10 cellular contexts compared by ENCODE assay signal in genomic region chr2:46198164-46198883, GRCh38.
DNase-seq lines count a peak whose midpoint lies in the region; ATAC-seq, FAIRE-seq and TF ChIP-seq lines count a peak whose summit lies in the region.
"Had no signal": no experiment of that assay in that cellular context is flagged by ENCODE, and none has a peak within 500 bp of the region (broad histone marks: within the 10 kb centered on the region; RNA-seq: fewer than 3 reads in every experiment).

No MANE protein-coding gene starts in this region.

- no peaks in the 10 kb centered on the region for H3K36me3 ChIP-seq in keratinocyte (ENCODE audit: control insufficient read depth in 2 of 2, extremely low read depth in 1 of 2, insufficient read depth in 2 of 2, low read length in 2 of 2)
- H3K36me3 ChIP-seq: BLaER1 treated with 17β-estradiol and CSF1 and Interleukin-3, amounts not matched to agents 10 nM and 100 nM had no signal

- H3K4me3 Mint-ChIP-seq in activated T-helper 17 cell treated with anti-CD3 and anti-CD28 coated beads, Interleukin-2, amount 50 U/mL, for 72 hours: no peak overlapping the region
- no peak overlapping the region for H3K4me3 Mint-ChIP-seq in H9

- POLR2A ChIA-PET in GM10248 (lab: Yijun Ruan, JAX): no interaction called here

- H4K91ac ChIP-seq in H9 (ENCODE audit: insufficient read length, low read depth, low read length): no peak overlapping the region

- H3K27ac ChIP-seq in keratinocyte (ENCODE audit: control insufficient read depth, insufficient read depth, low read length) (peak overlapping the region; percentile 52), H9 (ENCODE audit: insufficient read length, low read depth, low read length) (no peak overlapping the region)

- H2BK120ac ChIP-seq in H9 (ENCODE audit: low read depth, low read length, poor library complexity, severe bottlenecking): no peak overlapping the region

- ATAC-seq in activated T-helper 17 cell treated with anti-CD3 and anti-CD28 coated beads, Interleukin-2, amount 50 U/mL, for 72 hours (replicated peaks): no peak
- ATAC-seq in HG03196 (IDR thresholded peaks at IDR 0.05; ENCODE audit: unreplicated experiment): no peak

- H4K8ac ChIP-seq in H9 (replicated peaks; ENCODE audit: insufficient read length, low read depth, low read length): no peak overlapping the region

- CTCF ChIA-PET in GM10248 (lab: Yijun Ruan, JAX): interaction anchor here (1.0 to 1.5 kb wide), 3 partner anchors 25 to 135 kb away, joined by 3 to 4 read pairs (median 3); no protein-coding TSS in a partner anchor

- no peak overlapping the region for H3K14ac ChIP-seq in H9 (ENCODE audit: insufficient read depth, low read length)

- TF ChIP-seq CTCF in GM10248 (IDR thresholded peaks at IDR 0.05; ENCODE audit: control extremely low read depth, extremely low read depth, low read depth, missing control alignments) (no peak), keratinocyte (optimal IDR thresholded peaks at IDR 0.05 in 1 of 3, IDR thresholded peaks at IDR 0.05 in 1 of 3, conservative IDR thresholded peaks at IDR 0.05 in 1 of 3; ENCODE audit: extremely low read depth in 1 of 3, insufficient read depth in 2 of 3, low read length in 3 of 3) (no peak), H9 (conservative IDR thresholded peaks at IDR 0.05) (no peak)

- H3K56ac ChIP-seq in H9 (ENCODE audit: insufficient read length, low read depth, low read length): no peak overlapping the region

- H3K4me1 ChIP-seq in keratinocyte (ENCODE audit: control insufficient read depth, extremely low read depth, insufficient read depth, low read length) (peaks cover 28% of the 10 kb centered on the region), H9 (ENCODE audit: insufficient read depth, low read length) (no peaks in the 10 kb centered on the region)

- H3K79me2 ChIP-seq in keratinocyte (ENCODE audit: control insufficient read depth, insufficient read depth, low read length): no peaks in the 10 kb centered on the region
- no peaks in the 10 kb centered on the region for H3K79me2 ChIP-seq in H9 (ENCODE audit: insufficient read depth, low read length)

- no peaks in the 10 kb centered on the region for H3K27me3 Mint-ChIP-seq in activated T-helper 17 cell treated with anti-CD3 and anti-CD28 coated beads, Interleukin-2, amount 50 U/mL, for 72 hours
- peaks cover 2% of the 10 kb centered on the region; the same call in 1 of the 2 replicates for H3K27me3 Mint-ChIP-seq in H9 (ENCODE audit: low read depth)

- no peak overlapping the region for H3K9ac ChIP-seq in keratinocyte (ENCODE audit: control insufficient read depth, extremely low read depth, insufficient read depth, low read length)
- no peak overlapping the region for H3K9ac ChIP-seq in H9 (ENCODE audit: extremely low read depth, insufficient read length, low read length)
- H3K9ac ChIP-seq: BLaER1 treated with 17β-estradiol and CSF1 and Interleukin-3, amounts not matched to agents 10 nM and 100 nM had no signal

- H2BK15ac ChIP-seq in H9 (ENCODE audit: low read depth, low read length): no peak overlapping the region

- no peak overlapping the region for H3K4ac ChIP-seq in H9 (ENCODE audit: low read depth, low read length)

- FAIRE-seq in keratinocyte (lab: Jason Lieb, UNC): peak; percentile 100

- H2BK12ac ChIP-seq in H9 (ENCODE audit: insufficient read length, low read depth, low read length): no peak overlapping the region

- H2AFZ ChIP-seq in keratinocyte (ENCODE audit: control insufficient read depth, low read length): peak overlapping the region; percentile 58
- no peak overlapping the region for H2AFZ ChIP-seq in H9 (ENCODE audit: low read length)

- H3K18ac ChIP-seq in H9 (ENCODE audit: insufficient read length, low read depth, low read length): no peak overlapping the region

- H3K36me3 Mint-ChIP-seq in activated T-helper 17 cell treated with anti-CD3 and anti-CD28 coated beads, Interleukin-2, amount 50 U/mL, for 72 hours (ENCODE audit: low read depth): no peaks in the 10 kb centered on the region
- peaks cover 0 to 5% (median 0%) of the 10 kb centered on the region in 3 experiments; a peak in 2 of 7 replicates for H3K36me3 Mint-ChIP-seq in H9 (ENCODE audit: insufficient read depth in 1 of 3, low read depth in 3 of 3)

- peaks cover 5% of the 10 kb centered on the region for H3K4me1 Mint-ChIP-seq in activated T-helper 17 cell treated with anti-CD3 and anti-CD28 coated beads, Interleukin-2, amount 50 U/mL, for 72 hours
- no peaks in the 10 kb centered on the region for H3K4me1 Mint-ChIP-seq in H9

- H2AK5ac ChIP-seq in H9 (ENCODE audit: insufficient read length, low read length): no peak overlapping the region

- H3K27ac Mint-ChIP-seq in activated T-helper 17 cell treated with anti-CD3 and anti-CD28 coated beads, Interleukin-2, amount 50 U/mL, for 72 hours: peak overlapping the region; percentile 49
- H3K27ac Mint-ChIP-seq in H9: no peak overlapping the region

- DNase-seq in EH (ENCODE audit: low read depth) (peak; percentile 56), GM10248 (ENCODE audit: extremely low spot score) (peak; percentile 9), keratinocyte (ENCODE audit: low read depth, low spot score) (peak; percentile 71), H9 (no peak), AG08396 (ENCODE audit: low spot score) (no peak)
- DNase-seq: NCI-H1436 treated with DMSO at 0.1 percent for 48 hours, NCI-H2081 treated with DMSO at 0.1 percent for 48 hours had no signal

- H2BK5ac ChIP-seq in H9 (ENCODE audit: insufficient read length, low read length): no peak overlapping the region

- H3K9me1 ChIP-seq in keratinocyte (ENCODE audit: control insufficient read depth, extremely low read depth, insufficient read depth, low read length): no peaks in the 10 kb centered on the region

- no peak overlapping the region for H4K5ac ChIP-seq in H9 (ENCODE audit: insufficient read length, low read depth, low read length)

- dilution Hi-C loops in keratinocyte (cut with MboI; ENCODE audit: extremely low pct_ligation_motif_present, low sequenced_read_pairs): no loop called here

- H3K27me3 ChIP-seq in keratinocyte (ENCODE audit: control insufficient read depth, extremely low read depth, insufficient read depth, low read length) (no peaks in the 10 kb centered on the region), H9 (ENCODE audit: insufficient read depth, low read length) (no peaks in the 10 kb centered on the region)
- H3K27me3 ChIP-seq: BLaER1 treated with 17β-estradiol and CSF1 and Interleukin-3, amounts not matched to agents 10 nM and 100 nM had no signal

- no peaks in the 10 kb centered on the region for H3K9me3 Mint-ChIP-seq in activated T-helper 17 cell treated with anti-CD3 and anti-CD28 coated beads, Interleukin-2, amount 50 U/mL, for 72 hours
- peaks cover 0 to 6% of the 10 kb centered on the region in 2 experiments; a peak in 3 of 5 replicates for H3K9me3 Mint-ChIP-seq in H9

- H3K4me2 ChIP-seq in keratinocyte (ENCODE audit: control insufficient read depth, extremely low read depth, insufficient read depth, low read depth, low read length) (peak overlapping the region; percentile 45), H9 (ENCODE audit: insufficient read depth, insufficient read length, low read length) (no peak overlapping the region)

- H4K20me1 ChIP-seq in keratinocyte (ENCODE audit: control insufficient read depth, extremely low read depth, insufficient read depth, low read length): no peaks in the 10 kb centered on the region
- no peaks in the 10 kb centered on the region for H4K20me1 ChIP-seq in H9 (ENCODE audit: control insufficient read depth, insufficient read depth, insufficient read length)
- H4K20me1 ChIP-seq: BLaER1 treated with 17β-estradiol and CSF1 and Interleukin-3, amounts not matched to agents 10 nM and 100 nM had no signal

- H3K4me3 ChIP-seq in keratinocyte (ENCODE audit: control insufficient read depth in 2 of 3, extremely low read depth in 1 of 3, insufficient read depth in 2 of 3, low read depth in 1 of 3, low read length in 3 of 3): no peak overlapping the region
- H3K4me3 ChIP-seq: BLaER1 treated with 17β-estradiol and CSF1 and Interleukin-3, amounts not matched to agents 10 nM and 100 nM had no signal

- H2BK20ac ChIP-seq in H9 (ENCODE audit: low read depth, low read length, poor library complexity, severe bottlenecking): no peak overlapping the region

- no peaks in the 10 kb centered on the region for H3K79me1 ChIP-seq in H9 (ENCODE audit: insufficient read depth, low read depth, low read length, poor library complexity, severe bottlenecking)

- no peaks in the 10 kb centered on the region for H3K23me2 ChIP-seq in H9 (ENCODE audit: insufficient read length, low read depth, low read length, poor library complexity, severe bottlenecking)

- H3T11ph ChIP-seq in H9 (ENCODE audit: low read length): no peak overlapping the region

- H3K9me3 ChIP-seq in keratinocyte (ENCODE audit: control insufficient read depth, low read depth, low read length) (no peaks in the 10 kb centered on the region), H9 (ENCODE audit: control insufficient read depth, low read depth, low read length) (no peaks in the 10 kb centered on the region)

- no CpG with 5 or more reads among the region's 5 CpGs for WGBS in H9 (ENCODE audit: extremely low coverage, insufficient read length, low lambda C conversion rate)

- no peak overlapping the region for H3K23ac ChIP-seq in H9 (ENCODE audit: insufficient read length, low read depth, low read length)

Comparison
In these comparisons a context has a peak if more than half of its experiments do, and no peak if none do; other contexts are left out.
1. DNase-seq: peak in EH (single experiment), GM10248 (single experiment) and keratinocyte (single experiment); none in H9 (single experiment) and AG08396 (single experiment).